8 cellular contexts compared by ENCODE assay signal in the genomic region with DNA sequence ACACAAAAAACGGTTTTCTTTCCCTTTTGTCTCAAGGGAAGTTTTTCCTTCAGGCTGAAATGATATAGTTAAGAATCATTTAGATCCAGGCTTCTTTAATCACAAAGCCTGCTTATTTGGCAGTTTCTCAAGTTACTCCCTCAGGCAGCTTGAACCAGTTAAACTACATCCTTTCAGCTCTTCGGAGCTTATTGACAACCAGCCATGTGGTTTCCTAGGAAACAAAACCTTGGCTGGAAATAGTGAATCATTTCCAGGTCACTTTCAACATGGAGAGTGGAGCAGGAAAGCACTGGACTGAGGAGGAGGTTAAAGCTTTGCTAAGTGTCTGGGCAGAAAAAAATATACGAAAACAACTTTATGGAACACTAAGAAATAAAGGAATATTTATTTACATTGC. TPM values are rescaled to one million over a fixed set of nuclear protein-coding genes. Genes with fewer than 3 reads are reported as not detected.
DNase-seq lines count a peak whose midpoint lies in the region; ATAC-seq lines count a peak whose summit lies in the region.

No MANE protein-coding gene starts in this region.

- POLR2A ChIA-PET in activated CD4-positive, alpha-beta T cell treated with anti-CD3 and anti-CD28 coated beads, Interleukin-2, amount 10 ng/mL, durations not matched to agents 7 days and 5 days (lab: Charles Lee) = no interaction called here

- peaks cover 6% of the 10 kb centered on the region for H3K36me3 Mint-ChIP-seq in activated CD4-positive, alpha-beta T cell treated with anti-CD3 and anti-CD28 coated beads, Interleukin-2, amount 10 ng/mL, durations not matched to agents 7 days and 5 days (ENCODE audit: low read depth)

- ATAC-seq in left ventricle myocardium superior (peak; percentile 97), HG03520 (IDR thresholded peaks at IDR 0.05; ENCODE audit: unreplicated experiment) (no peak)

- CTCF ChIA-PET in activated CD4-positive, alpha-beta T cell treated with anti-CD3 and anti-CD28 coated beads, Interleukin-2, amount 10 ng/mL, durations not matched to agents 7 days and 5 days (lab: Charles Lee) = interaction anchor here (0.6 to 1.3 kb wide), 4 partner anchors 11 to 123 kb away, joined by 3 to 9 read pairs (median 3); no protein-coding TSS in a partner anchor

- no peaks in the 10 kb centered on the region for H3K27me3 Mint-ChIP-seq in activated CD4-positive, alpha-beta T cell treated with anti-CD3 and anti-CD28 coated beads, Interleukin-2, amount 10 ng/mL, durations not matched to agents 7 days and 5 days

- peak overlapping the region; percentile 36 for H3K27ac Mint-ChIP-seq in activated CD4-positive, alpha-beta T cell treated with anti-CD3 and anti-CD28 coated beads, Interleukin-2, amount 10 ng/mL, durations not matched to agents 7 days and 5 days

- no peak overlapping the region for H3K4me3 Mint-ChIP-seq in activated CD4-positive, alpha-beta T cell treated with anti-CD3 and anti-CD28 coated beads, Interleukin-2, amount 10 ng/mL, durations not matched to agents 7 days and 5 days

- no peak for DNase-seq in activated CD4-positive, alpha-beta T cell treated with anti-CD3 and anti-CD28 coated beads, Interleukin-2, amount 10 ng/mL, durations not matched to agents 7 days and 5 days
- no peak for DNase-seq in activated CD4-positive, alpha-beta T cell treated with anti-CD3 and anti-CD28 coated beads for 1 hour
- DNase-seq in NCI-H2171 treated with DMSO at 0.1 percent for 48 hours (lab: John Stamatoyannopoulos, UW) (peak; percentile 54), anterior cingulate cortex (lab: John Stamatoyannopoulos, UW) (peak in 32 of 58 donors; percentile 2 to 87 (median 22)), left ventricle myocardium superior (no peak), retina (peak; percentile 67)
- no peak for DNase-seq in stimulated activated CD4-positive, alpha-beta T cell treated with anti-CD3 and anti-CD28 coated beads, Interleukin-1b, Interleukin-23, amount 100 ng/mL, for 48 hours

- peaks cover 15% of the 10 kb centered on the region for H3K4me1 Mint-ChIP-seq in activated CD4-positive, alpha-beta T cell treated with anti-CD3 and anti-CD28 coated beads, Interleukin-2, amount 10 ng/mL, durations not matched to agents 7 days and 5 days

- no peaks in the 10 kb centered on the region for H3K9me3 Mint-ChIP-seq in activated CD4-positive, alpha-beta T cell treated with anti-CD3 and anti-CD28 coated beads, Interleukin-2, amount 10 ng/mL, durations not matched to agents 7 days and 5 days

- intact Hi-C loops in left ventricle myocardium superior (cut with micrococcal nuclease) = no loop called here

RNA-seq across cellular contexts. Expression of a gene that starts 23.0 kb away (rescaled TPM):
- 10 to 100 TPM; 14.8 to 15.8 TPM for total RNA-seq in activated CD4-positive, alpha-beta T cell treated with anti-CD3 and anti-CD28 coated beads, Interleukin-2, amount 10 ng/mL, durations not matched to agents 7 days and 5 days
- 5.3 TPM for total RNA-seq in left ventricle myocardium superior

RNA-seq across cellular contexts. Expression of a gene that starts 25.2 kb away (rescaled TPM):
- 10 to 100 TPM; 24.3 to 24.7 TPM for total RNA-seq in activated CD4-positive, alpha-beta T cell treated with anti-CD3 and anti-CD28 coated beads, Interleukin-2, amount 10 ng/mL, durations not matched to agents 7 days and 5 days
- 5.1 TPM for total RNA-seq in left ventricle myocardium superior

RNA-seq across cellular contexts. Expression of a gene that starts 25.8 kb away (rescaled TPM):
- 100 to 1,000 TPM; 122 to 132 TPM for total RNA-seq in activated CD4-positive, alpha-beta T cell treated with anti-CD3 and anti-CD28 coated beads, Interleukin-2, amount 10 ng/mL, durations not matched to agents 7 days and 5 days
- 20.0 TPM for total RNA-seq in left ventricle myocardium superior

RNA-seq across cellular contexts. Expression of a gene that starts 57.2 kb away (rescaled TPM):
- total RNA-seq in activated CD4-positive, alpha-beta T cell treated with anti-CD3 and anti-CD28 coated beads, Interleukin-2, amount 10 ng/mL, durations not matched to agents 7 days and 5 days = 100 to 1,000 TPM; 116 to 135 TPM
- total RNA-seq in left ventricle myocardium superior = 40.2 TPM

Comparison
In these comparisons a context has a peak if more than half of its experiments do, and no peak if none do; other contexts are left out.
1. DNase-seq: peak in NCI-H2171 treated with DMSO at 0.1 percent for 48 hours (single experiment), anterior cingulate cortex (32 of 58) and retina (single experiment); none in activated CD4-positive, alpha-beta T cell treated with anti-CD3 and anti-CD28 coated beads, Interleukin-2, amount 10 ng/mL, durations not matched to agents 7 days and 5 days (single experiment), activated CD4-positive, alpha-beta T cell treated with anti-CD3 and anti-CD28 coated beads for 1 hour (single experiment), left ventricle myocardium superior (single experiment) and stimulated activated CD4-positive, alpha-beta T cell treated with anti-CD3 and anti-CD28 coated beads, Interleukin-1b, Interleukin-23, amount 100 ng/mL, for 48 hours (single experiment).